Comparison of ENCODE assay signal across 20 cellular contexts in genomic region chr2:196409376-196409775, GRCh38.
DNase-seq lines count a peak whose midpoint lies in the region; ATAC-seq, FAIRE-seq and TF ChIP-seq lines count a peak whose summit lies in the region.
"Had no signal": no experiment of that assay in that cellular context is flagged by ENCODE, and none has a peak within 500 bp of the region (broad histone marks: within the 10 kb centered on the region; RNA-seq: fewer than 3 reads in every experiment).

No MANE protein-coding gene starts in this region.

- intact Hi-C loops in Right ventricle myocardium inferior (cut with DNase I) = no loop called here

- H3K36me3 ChIP-seq in endodermal cell (ENCODE audit: control insufficient read depth, insufficient read depth, low read length) = no peaks in the 10 kb centered on the region
- H3K36me3 ChIP-seq: vagina had no signal

- no peak overlapping the region for H3K27ac Mint-ChIP-seq in endodermal cell
- H3K27ac Mint-ChIP-seq: activated naive CD4-positive, alpha-beta T cell treated with anti-CD3 and anti-CD28 coated beads, Interleukin-2, amount 50 U/mL, for 24 hours; H9 had no signal

- no peaks in the 10 kb centered on the region for H3K27me3 Mint-ChIP-seq in endodermal cell (ENCODE audit: insufficient read depth)
- H3K27me3 Mint-ChIP-seq: activated naive CD4-positive, alpha-beta T cell treated with anti-CD3 and anti-CD28 coated beads, Interleukin-2, amount 50 U/mL, for 24 hours had no signal

- peak overlapping the region; percentile 14 for H3K4me3 ChIP-seq in endodermal cell (ENCODE audit: low read length)
- H3K4me3 ChIP-seq: smooth muscle cell, vagina had no signal

- FAIRE-seq in GM18507 (lab: Jason Lieb, UNC) = peak; percentile 5
- FAIRE-seq: bronchial epithelial cell had no signal

- peaks cover 38% of the 10 kb centered on the region for H3K4me1 Mint-ChIP-seq in endodermal cell
- H3K4me1 Mint-ChIP-seq: H9 had no signal

- no peaks in the 10 kb centered on the region for H3K9me3 ChIP-seq in endodermal cell (ENCODE audit: control insufficient read depth, low read length)
- H3K9me3 ChIP-seq: vagina had no signal

- H3K9me3 Mint-ChIP-seq in endodermal cell = no peaks in the 10 kb centered on the region
- H3K9me3 Mint-ChIP-seq: activated naive CD4-positive, alpha-beta T cell treated with anti-CD3 and anti-CD28 coated beads, Interleukin-2, amount 50 U/mL, for 24 hours; H9 had no signal

- no peak for DNase-seq in GM18507 (ENCODE audit: extremely low spot score, insufficient read length, low read depth)
- DNase-seq in endodermal cell = no peak
- DNase-seq in Right ventricle myocardium inferior (ENCODE audit: missing footprints) = no peak
- DNase-seq in HT-29 (ENCODE audit: low spot score) = no peak
- DNase-seq in NCI-H2081 treated with DMSO at 0.1 percent for 48 hours (lab: John Stamatoyannopoulos, UW) = no peak
- DNase-seq in activated CD8-positive, alpha-beta memory T cell treated with anti-CD3 and anti-CD28 coated beads for 24 hours = no peak
- DNase-seq: activated CD8-positive, alpha-beta memory T cell treated with anti-CD3 and anti-CD28 coated beads, Interleukin-2, amount 50 U/mL, for 48 hours; Calu3; H9; NCI-H1930; NCI-H524; stimulated activated naive CD8-positive, alpha-beta T cell treated with anti-CD3 and anti-CD28 coated beads, Interleukin-15, Interleukin-2, amounts not matched to agents 100 U/mL and 50 U/mL, for 24 hours had no signal

- no peaks in the 10 kb centered on the region for H3K36me3 Mint-ChIP-seq in endodermal cell (ENCODE audit: low read depth)
- H3K36me3 Mint-ChIP-seq: activated naive CD4-positive, alpha-beta T cell treated with anti-CD3 and anti-CD28 coated beads, Interleukin-2, amount 50 U/mL, for 24 hours had no signal

- ATAC-seq in GM21367 (IDR thresholded peaks at IDR 0.05; ENCODE audit: unreplicated experiment) (peak; percentile 41), HG03095 (IDR thresholded peaks at IDR 0.05; ENCODE audit: unreplicated experiment) (peak; percentile 46), Right ventricle myocardium inferior (no peak)
- ATAC-seq: left lobe of liver; stimulated activated naive CD8-positive, alpha-beta T cell treated with anti-CD3 and anti-CD28 coated beads, Interleukin-15, Interleukin-2, amounts not matched to agents 100 U/mL and 50 U/mL, for 24 hours had no signal

- H3K9ac ChIP-seq in endodermal cell (ENCODE audit: extremely low read depth, low read length, poor library complexity, severe bottlenecking) = no peak overlapping the region
- H3K9ac ChIP-seq: parathyroid adenoma had no signal

- peaks cover 4% of the 10 kb centered on the region for H3K4me1 ChIP-seq in endodermal cell (ENCODE audit: control insufficient read depth, insufficient read depth, low read length)
- H3K4me1 ChIP-seq: parathyroid adenoma, vagina had no signal

- no peak overlapping the region for H3K27ac ChIP-seq in endodermal cell (ENCODE audit: low read depth, low read length)
- H3K27ac ChIP-seq: parathyroid adenoma, vagina had no signal

- TF ChIP-seq CTCF in endodermal cell (conservative IDR thresholded peaks at IDR 0.05) = no peak

- H3K27me3 ChIP-seq in endodermal cell (ENCODE audit: control insufficient read depth, insufficient read depth, low read length, poor library complexity, severe bottlenecking) = no peaks in the 10 kb centered on the region
- H3K27me3 ChIP-seq: vagina had no signal

- no peak overlapping the region for H3K4me3 Mint-ChIP-seq in endodermal cell
- H3K4me3 Mint-ChIP-seq: activated naive CD4-positive, alpha-beta T cell treated with anti-CD3 and anti-CD28 coated beads, Interleukin-2, amount 50 U/mL, for 24 hours; H9 had no signal

- 89 to 95% methylated on average over 2 to 3 of the region's 3 CpGs for WGBS in endodermal cell (ENCODE audit: insufficient coverage in 1 of 2, insufficient read length in 1 of 2), 2 experiments
